ENCODE assay signal across 9 cellular contexts in the genomic region with DNA sequence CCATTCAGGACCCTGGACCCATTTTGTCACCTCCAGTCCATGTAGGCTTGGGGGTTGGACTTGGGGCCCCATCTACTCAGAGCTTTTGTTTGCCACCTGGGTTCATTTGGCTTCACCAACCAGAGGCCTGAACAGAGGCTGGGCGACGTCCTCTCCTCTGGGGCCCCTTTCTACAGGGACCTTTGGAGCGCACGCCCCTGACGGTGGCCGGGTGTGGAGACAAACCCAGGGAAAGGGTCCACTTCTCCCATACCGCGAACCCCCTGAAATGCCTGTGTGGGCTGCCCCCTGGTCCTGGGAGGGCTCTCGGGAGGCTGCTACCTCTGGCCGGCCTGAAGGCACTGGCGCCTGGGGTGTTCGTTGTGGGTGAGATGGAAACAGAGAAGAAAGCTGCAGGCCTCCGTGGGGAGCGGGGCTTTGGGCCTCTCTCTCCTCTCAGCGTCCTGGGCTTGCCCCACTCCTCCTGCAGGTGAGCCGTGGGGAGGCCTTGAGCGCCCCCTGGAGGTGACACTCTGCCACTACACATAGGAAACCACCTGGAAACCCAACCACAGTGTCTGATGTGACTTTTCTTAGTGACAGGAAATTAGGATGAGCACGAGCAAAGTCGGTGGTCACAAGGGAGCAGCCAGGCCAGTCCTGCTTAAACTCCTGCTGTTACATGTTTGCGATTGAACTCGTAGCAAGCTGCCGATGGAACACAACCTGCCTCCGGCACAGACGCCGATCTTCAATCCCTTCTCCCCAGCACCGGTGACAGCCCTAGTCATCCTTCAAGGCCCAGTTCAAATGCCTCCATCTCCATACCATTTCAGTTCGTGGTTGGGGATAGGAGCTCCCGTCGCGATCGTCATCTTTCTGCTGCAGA. TPM values are rescaled to one million over a fixed set of nuclear protein-coding genes. Genes with fewer than 3 reads are reported as not detected.
DNase-seq lines count a peak whose midpoint lies in the region; ATAC-seq and TF ChIP-seq lines count a peak whose summit lies in the region.
"Had no signal": no experiment of that assay in that cellular context is flagged by ENCODE, and none has a peak within 500 bp of the region (broad histone marks: within the 10 kb centered on the region; RNA-seq: fewer than 3 reads in every experiment).

No MANE protein-coding gene starts in this region.

- H3K9me3 ChIP-seq in WERI-Rb-1 (ENCODE audit: severe bottlenecking) = no peaks in the 10 kb centered on the region
- H3K9me3 ChIP-seq in thyroid gland = no peaks in the 10 kb centered on the region

- CTCF ChIA-PET in AG04449 (lab: Yijun Ruan, JAX) = interaction anchor here (0.9 to 22.2 kb wide), 14 partner anchors 9 to 550 kb away, joined by 3 to 508 read pairs (median 4); partner anchors contain the start of gene NTSR2

- peak; percentile 57 for ATAC-seq in GM18868 (IDR thresholded peaks at IDR 0.05; ENCODE audit: unreplicated experiment)
- ATAC-seq in central memory CD8-positive, alpha-beta T cell (replicated peaks; ENCODE audit: extremely low read depth, poor library complexity, severe bottlenecking) = no peak
- ATAC-seq in HG03097 (IDR thresholded peaks at IDR 0.05; ENCODE audit: low FRiP score, unreplicated experiment) = no peak

- no peak for DNase-seq in AG04449 (ENCODE audit: low read depth, low spot score)
- peak; percentile 18 for DNase-seq in NCI-H1105 treated with DMSO at 0.1 percent for 48 hours (lab: John Stamatoyannopoulos, UW)
- DNase-seq in WERI-Rb-1 = peak; percentile 92
- peak; percentile 23 to 32 for DNase-seq in central memory CD8-positive, alpha-beta T cell (ENCODE audit: low spot score in 2 of 2)
- DNase-seq in mesothelial cell of epicardium (ENCODE audit: low spot score in 2 of 2, unreplicated experiment in 2 of 2) = peak in 1 of 2 experiments; percentile 77
- peak; percentile 36 to 40 for DNase-seq in thyroid gland

- H3K27me3 ChIP-seq in WERI-Rb-1 (ENCODE audit: insufficient read depth, low read depth, severe bottlenecking) (no peaks in the 10 kb centered on the region), thyroid gland (no peaks in the 10 kb centered on the region)

- no peak overlapping the region for H3K4me3 Mint-ChIP-seq in central memory CD8-positive, alpha-beta T cell
- no peak overlapping the region for H3K4me3 Mint-ChIP-seq in mesothelial cell of epicardium

- no peak overlapping the region for H3K27ac Mint-ChIP-seq in central memory CD8-positive, alpha-beta T cell (ENCODE audit: low read depth)
- no peak overlapping the region for H3K27ac Mint-ChIP-seq in mesothelial cell of epicardium

- H3K9me3 Mint-ChIP-seq in central memory CD8-positive, alpha-beta T cell = no peaks in the 10 kb centered on the region
- H3K9me3 Mint-ChIP-seq in mesothelial cell of epicardium = no peaks in the 10 kb centered on the region

- POLR2A ChIA-PET in AG04449 (lab: Yijun Ruan, JAX) = no interaction called here

- intact Hi-C loops in thyroid gland (cut with DNase I) = no loop called here

- H3K36me3 ChIP-seq in WERI-Rb-1 (no peaks in the 10 kb centered on the region), thyroid gland (no peaks in the 10 kb centered on the region)

- TF ChIP-seq POLR2A in thyroid gland (IDR thresholded peaks at IDR 0.05) = no peak

- H3K4me3 ChIP-seq in AG04449 (ENCODE audit: low read depth, low read length) (no peak overlapping the region), WERI-Rb-1 (ENCODE audit: low read depth, low read length) (no peak overlapping the region), thyroid gland (replicated peaks in 1 of 3) (no peak overlapping the region)

- H3K27ac ChIP-seq in WERI-Rb-1 (peak overlapping the region; percentile 56), thyroid gland (no peak overlapping the region)

- peaks cover 74% of the 10 kb centered on the region for H3K27me3 Mint-ChIP-seq in central memory CD8-positive, alpha-beta T cell
- H3K27me3 Mint-ChIP-seq in mesothelial cell of epicardium (ENCODE audit: low read depth) = peaks cover 76% of the 10 kb centered on the region

- 54 to 71% methylated on average over 20 to 22 of the region's 31 CpGs for WGBS in thyroid gland, 2 donors

- H3K4me1 ChIP-seq in thyroid gland = peaks cover 8 to 11% of the 10 kb centered on the region in 2 donors

- peak; percentile 83 for TF ChIP-seq CTCF in AG04449 (IDR thresholded peaks at IDR 0.05; ENCODE audit: insufficient read depth, low read length, missing control alignments)
- peak; percentile 99 for TF ChIP-seq CTCF in WERI-Rb-1 (IDR thresholded peaks at IDR 0.05; ENCODE audit: low read depth, low read length)
- peak; percentile 95 for TF ChIP-seq CTCF in mesothelial cell of epicardium (IDR thresholded peaks at IDR 0.05; ENCODE audit: unreplicated experiment)
- peak; percentile 48 to 73 (median 62) for TF ChIP-seq CTCF in thyroid gland (IDR thresholded peaks at IDR 0.05)

- H3K4me1 Mint-ChIP-seq in central memory CD8-positive, alpha-beta T cell = peaks cover 8% of the 10 kb centered on the region
- H3K4me1 Mint-ChIP-seq in mesothelial cell of epicardium = peaks cover 13% of the 10 kb centered on the region

- peaks cover 3% of the 10 kb centered on the region for H3K36me3 Mint-ChIP-seq in central memory CD8-positive, alpha-beta T cell (ENCODE audit: insufficient read depth)
- H3K36me3 Mint-ChIP-seq in mesothelial cell of epicardium = no peaks in the 10 kb centered on the region

RNA-seq across cellular contexts. Expression of gene NTSR2, which starts 12.0 kb away (rescaled TPM):
- total RNA-seq in mesothelial cell of epicardium (not detected in 3 replicates), thyroid gland (not detected)
- total RNA-seq: glomerular endothelial cell had no signal
